Comparison of ENCODE assay signal across 14 cellular contexts in genomic region chr13:37326319-37326718, GRCh38.
DNase-seq lines count a peak whose midpoint lies in the region; ATAC-seq and TF ChIP-seq lines count a peak whose summit lies in the region.
"Had no signal": no experiment of that assay in that cellular context is flagged by ENCODE, and none has a peak within 500 bp of the region (broad histone marks: within the 10 kb centered on the region; RNA-seq: fewer than 3 reads in every experiment).

No MANE protein-coding gene starts in this region.

- no peaks in the 10 kb centered on the region for H4K20me1 ChIP-seq in GM23248 (ENCODE audit: insufficient read depth)

- no peaks in the 10 kb centered on the region for H3K27me3 ChIP-seq in GM23248 (replicated peaks; ENCODE audit: insufficient read depth)
- H3K27me3 ChIP-seq in trophoblast cell (ENCODE audit: insufficient read depth, low read length): no peaks in the 10 kb centered on the region

- ATAC-seq in HG03571 (IDR thresholded peaks at IDR 0.05; ENCODE audit: unreplicated experiment): no peak
- ATAC-seq in HG03442 (IDR thresholded peaks at IDR 0.05; ENCODE audit: unreplicated experiment): no peak

- H3K27ac ChIP-seq in GM23248: no peak overlapping the region
- peak overlapping the region; percentile 62 for H3K27ac ChIP-seq in trophoblast cell (ENCODE audit: low read depth, low read length)

- H3K4me1 ChIP-seq in GM23248 (ENCODE audit: insufficient read depth): peaks cover 7% of the 10 kb centered on the region
- no peaks in the 10 kb centered on the region for H3K4me1 ChIP-seq in trophoblast cell (ENCODE audit: control insufficient read depth in 1 of 2, insufficient read depth in 2 of 2, low read length in 2 of 2)

- H3K4me3 ChIP-seq in GM23248: no peak overlapping the region
- no peak overlapping the region for H3K4me3 ChIP-seq in fibroblast of the aortic adventitia (ENCODE audit: low read depth, low read length)
- no peak overlapping the region for H3K4me3 ChIP-seq in trophoblast cell (ENCODE audit: low read depth, low read length)

- DNase-seq in GM23248: peak; percentile 28
- peak; percentile 48 for DNase-seq in amniotic epithelial cell (ENCODE audit: low read depth)
- peak; percentile 18 for DNase-seq in fibroblast of the aortic adventitia (ENCODE audit: low read depth)
- DNase-seq in trophoblast cell: no peak
- DNase-seq in NCI-H524 treated with DMSO at 0.1 percent for 48 hours (lab: John Stamatoyannopoulos, UW): no peak
- no peak for DNase-seq in activated T-cell treated with anti-CD3 and anti-CD28 coated beads, Interleukin-2, amount 50 U/mL, for 48 hours
- DNase-seq: COR-L47, Kasumi-1, NCI-H1105, NCI-H1694 treated with DMSO at 0.1 percent for 48 hours, NCI-H446 treated with DMSO at 0.1 percent for 48 hours, NCI-H82 had no signal

- no peak overlapping the region for H3K23ac ChIP-seq in trophoblast cell (ENCODE audit: low read length)

- H4K8ac ChIP-seq in trophoblast cell (ENCODE audit: low read depth, low read length): no peak overlapping the region

- H4K12ac ChIP-seq in trophoblast cell (ENCODE audit: low read depth, low read length): no peak overlapping the region

- in situ Hi-C loops in GM23248 (cut with MboI): no loop called here

- no peak overlapping the region for H2BK12ac ChIP-seq in trophoblast cell (ENCODE audit: low read length)

- no peak overlapping the region for H3K4ac ChIP-seq in trophoblast cell (ENCODE audit: low read depth, low read length)

- H3K79me2 ChIP-seq in GM23248 (ENCODE audit: insufficient read depth): no peaks in the 10 kb centered on the region
- no peaks in the 10 kb centered on the region for H3K79me2 ChIP-seq in trophoblast cell (ENCODE audit: control insufficient read depth, insufficient read depth, low read length, poor library complexity)

- H3K14ac ChIP-seq in trophoblast cell (ENCODE audit: low read length): no peak overlapping the region

- H3K36me3 ChIP-seq in GM23248 (ENCODE audit: low read depth): no peaks in the 10 kb centered on the region
- no peaks in the 10 kb centered on the region for H3K36me3 ChIP-seq in trophoblast cell (ENCODE audit: control insufficient read depth in 1 of 2, insufficient read depth in 2 of 2, low read length in 2 of 2)

- peak overlapping the region; percentile 78 for H2AFZ ChIP-seq in GM23248
- H2AFZ ChIP-seq in trophoblast cell (ENCODE audit: insufficient read depth, low read length, poor library complexity): no peak overlapping the region

- no peaks in the 10 kb centered on the region; the same call in 1 of the 2 replicates for H3K9me2 ChIP-seq in GM23248 (ENCODE audit: insufficient read depth)

- WGBS in GM23248 (ENCODE audit: low coverage in 1 of 2, low lambda C conversion rate in 2 of 2, missing lambda C conversion rate in 2 of 2), 2 experiments: 39 to 43% methylated on average over 2 of the region's 2 CpGs
- no CpG with 5 or more reads among the region's 2 CpGs for WGBS in trophoblast cell (ENCODE audit: extremely low coverage, insufficient coverage, insufficient read length)

- no peak overlapping the region for H2BK120ac ChIP-seq in trophoblast cell (ENCODE audit: insufficient read depth, low read length, poor library complexity)

- H3K9ac ChIP-seq in GM23248 (no peak overlapping the region), trophoblast cell (ENCODE audit: low read length) (no peak overlapping the region)

- TF ChIP-seq CTCF in fibroblast of the aortic adventitia (IDR thresholded peaks at IDR 0.05; ENCODE audit: insufficient read depth, low read length): no peak

- no peak overlapping the region for H3K18ac ChIP-seq in trophoblast cell (ENCODE audit: low read length)

- H3K9me3 ChIP-seq in GM23248 (ENCODE audit: low read depth) (no peaks in the 10 kb centered on the region), trophoblast cell (ENCODE audit: insufficient read depth, low read depth, low read length) (no peaks in the 10 kb centered on the region)

- H2BK5ac ChIP-seq in trophoblast cell (ENCODE audit: low read depth, low read length, poor library complexity): no peak overlapping the region

- H3K79me1 ChIP-seq in trophoblast cell (ENCODE audit: low read length): no peaks in the 10 kb centered on the region

- H3K4me2 ChIP-seq in GM23248 (ENCODE audit: unreplicated experiment) (peak overlapping the region; percentile 7), trophoblast cell (ENCODE audit: low read length) (no peak overlapping the region)

- H3F3A ChIP-seq in GM23248 (ENCODE audit: insufficient read depth): no peaks in the 10 kb centered on the region

- no peak overlapping the region for H2AK5ac ChIP-seq in trophoblast cell (ENCODE audit: low read length)

- no peak overlapping the region for H4K91ac ChIP-seq in trophoblast cell (ENCODE audit: low read depth, low read length)

Comparison
In these comparisons a context has a peak if more than half of its experiments do, and no peak if none do; other contexts are left out.
1. DNase-seq: peak in GM23248 (single experiment), amniotic epithelial cell (single experiment) and fibroblast of the aortic adventitia (single experiment); none in trophoblast cell (0 of 2), NCI-H524 treated with DMSO at 0.1 percent for 48 hours (single experiment) and activated T-cell treated with anti-CD3 and anti-CD28 coated beads, Interleukin-2, amount 50 U/mL, for 48 hours (0 of 2).